Comparison of ENCODE assay signal across 8 cellular contexts in the genomic region with DNA sequence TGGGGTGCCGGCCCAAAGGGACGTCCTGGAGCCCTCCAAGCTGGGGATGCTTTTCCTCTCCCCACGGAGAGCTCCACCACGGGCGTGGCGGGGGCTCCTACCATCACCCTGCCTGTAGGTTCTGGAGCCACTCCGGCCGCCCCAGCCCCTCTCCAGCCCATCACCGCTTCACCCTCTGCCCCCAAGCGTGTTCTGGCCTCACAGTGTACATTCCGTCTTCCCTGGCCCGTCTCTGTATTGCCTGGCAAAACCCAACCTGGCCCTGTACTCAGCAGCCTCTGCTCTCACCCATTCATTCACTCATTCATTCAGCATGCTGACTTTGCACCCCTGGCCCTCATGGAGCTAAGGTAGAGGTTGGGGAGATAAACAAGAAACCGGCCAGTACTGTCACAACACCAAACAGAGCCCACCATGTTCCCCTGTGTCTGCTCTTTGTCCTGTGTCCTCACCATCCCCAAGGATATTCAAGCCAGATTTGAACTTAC. TPM values are rescaled to one million over a fixed set of nuclear protein-coding genes. Genes with fewer than 3 reads are reported as not detected.
DNase-seq lines count a peak whose midpoint lies in the region; ATAC-seq and TF ChIP-seq lines count a peak whose summit lies in the region.

No MANE protein-coding gene starts in this region.

- no peaks in the 10 kb centered on the region for H3K36me3 Mint-ChIP-seq in stimulated activated naive CD8-positive, alpha-beta T cell treated with anti-CD3 and anti-CD28 coated beads, Interleukin-15, Interleukin-2, amounts not matched to agents 100 ng/mL and 50 ng/mL, for 24 hours (ENCODE audit: low read depth)
- H3K36me3 Mint-ChIP-seq in brain (peaks cover 10% of the 10 kb centered on the region), mesothelial cell of epicardium (peaks cover 2% of the 10 kb centered on the region)

- peak in 1 of 2 experiments; percentile 6 for TF ChIP-seq CTCF in brain (conservative IDR thresholded peaks at IDR 0.05)
- no peak for TF ChIP-seq CTCF in mesothelial cell of epicardium (IDR thresholded peaks at IDR 0.05; ENCODE audit: unreplicated experiment)

- H3K27me3 Mint-ChIP-seq in stimulated activated naive CD8-positive, alpha-beta T cell treated with anti-CD3 and anti-CD28 coated beads, Interleukin-15, Interleukin-2, amounts not matched to agents 100 ng/mL and 50 ng/mL, for 24 hours, result no peaks in the 10 kb centered on the region
- peaks cover 8% of the 10 kb centered on the region for H3K27me3 Mint-ChIP-seq in brain
- H3K27me3 Mint-ChIP-seq in mesothelial cell of epicardium (ENCODE audit: low read depth), result no peaks in the 10 kb centered on the region

- no peak for ATAC-seq in stimulated activated naive CD8-positive, alpha-beta T cell treated with anti-CD3 and anti-CD28 coated beads, Interleukin-15, Interleukin-2, amounts not matched to agents 100 U/mL and 50 U/mL, for 24 hours
- no peak for ATAC-seq in HG03342 (IDR thresholded peaks at IDR 0.05; ENCODE audit: unreplicated experiment)
- no peak for ATAC-seq in HG03520 (IDR thresholded peaks at IDR 0.05; ENCODE audit: unreplicated experiment)

- in situ Hi-C loops in KBM-7 (cut with MboI; ENCODE audit: low pct_unique_long_range_greater_than_20kb, low sequenced_read_pairs), result no loop called here

- H3K27ac Mint-ChIP-seq in stimulated activated naive CD8-positive, alpha-beta T cell treated with anti-CD3 and anti-CD28 coated beads, Interleukin-15, Interleukin-2, amounts not matched to agents 100 ng/mL and 50 ng/mL, for 24 hours, result peak overlapping the region; percentile 75
- H3K27ac Mint-ChIP-seq in brain, result peak overlapping the region; percentile 52 to 98 (median 91)
- peak overlapping the region; percentile 79 for H3K27ac Mint-ChIP-seq in mesothelial cell of epicardium

- no peaks in the 10 kb centered on the region for H3K9me3 Mint-ChIP-seq in stimulated activated naive CD8-positive, alpha-beta T cell treated with anti-CD3 and anti-CD28 coated beads, Interleukin-15, Interleukin-2, amounts not matched to agents 100 ng/mL and 50 ng/mL, for 24 hours
- no peaks in the 10 kb centered on the region for H3K9me3 Mint-ChIP-seq in brain
- no peaks in the 10 kb centered on the region for H3K9me3 Mint-ChIP-seq in mesothelial cell of epicardium

- DNase-seq in stimulated activated naive CD8-positive, alpha-beta T cell treated with anti-CD3 and anti-CD28 coated beads, Interleukin-15, Interleukin-2, amounts not matched to agents 100 U/mL and 50 U/mL, for 24 hours, result no peak
- DNase-seq in mesothelial cell of epicardium (ENCODE audit: low spot score in 2 of 2, unreplicated experiment in 2 of 2), result no peak
- no peak for DNase-seq in 8988T
- DNase-seq in KBM-7, result no peak

- H3K4me3 Mint-ChIP-seq in stimulated activated naive CD8-positive, alpha-beta T cell treated with anti-CD3 and anti-CD28 coated beads, Interleukin-15, Interleukin-2, amounts not matched to agents 100 ng/mL and 50 ng/mL, for 24 hours, result peak overlapping the region; percentile 80
- H3K4me3 Mint-ChIP-seq in brain (peak overlapping the region; percentile 82 to 88 (median 84)), mesothelial cell of epicardium (peak overlapping the region; percentile 75)

- peaks cover 9% of the 10 kb centered on the region for H3K4me1 Mint-ChIP-seq in stimulated activated naive CD8-positive, alpha-beta T cell treated with anti-CD3 and anti-CD28 coated beads, Interleukin-15, Interleukin-2, amounts not matched to agents 100 ng/mL and 50 ng/mL, for 24 hours (ENCODE audit: low read depth)
- H3K4me1 Mint-ChIP-seq in brain (peaks cover 31% of the 10 kb centered on the region), mesothelial cell of epicardium (peaks cover 8% of the 10 kb centered on the region)

RNA-seq across cellular contexts. Expression of gene SLC25A29, which starts 20.3 kb away (rescaled TPM):
- 50.1 TPM for polyA plus RNA-seq in brain (ENCODE audit: insufficient read depth, low read depth, low replicate concordance)
- total RNA-seq in mesothelial cell of epicardium, result 102 to 103 TPM (median 102 TPM) in 3 replicates

RNA-seq across cellular contexts. Expression of gene SLC25A47, which starts 37.2 kb away (rescaled TPM):
- 0.27 TPM for polyA plus RNA-seq in brain (ENCODE audit: insufficient read depth, low read depth, low replicate concordance)
- 0.14 TPM in 1 of 3 replicates, not detected in the others for total RNA-seq in mesothelial cell of epicardium

RNA-seq across cellular contexts. Expression of gene YY1, which starts 47.0 kb away (rescaled TPM):
- 43.9 TPM for polyA plus RNA-seq in brain (ENCODE audit: insufficient read depth, low read depth, low replicate concordance)
- total RNA-seq in mesothelial cell of epicardium, result 89.0 to 94.5 TPM (median 91.9 TPM) in 3 replicates
